22 cellular contexts compared by ENCODE assay signal in the genomic region with DNA sequence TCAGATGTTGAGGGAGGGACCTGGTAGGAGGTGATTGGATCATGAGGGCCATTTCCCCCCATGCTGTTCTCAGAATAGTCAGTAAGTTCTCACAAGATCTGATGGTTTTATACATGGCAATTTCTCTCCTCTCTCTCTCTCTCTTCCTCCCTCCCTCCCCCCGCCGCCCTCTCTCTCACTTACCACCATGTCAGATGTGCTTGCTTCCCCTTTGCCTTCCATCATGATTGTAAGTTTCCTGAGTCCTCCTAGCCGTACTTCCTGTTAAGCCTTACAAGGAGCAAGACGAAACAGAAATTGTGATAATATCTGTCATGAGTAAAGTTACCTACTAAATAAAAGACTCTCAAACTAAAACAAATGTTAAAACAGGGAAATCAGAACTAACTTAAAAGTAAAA. TPM values are rescaled to one million over a fixed set of nuclear protein-coding genes. Genes with fewer than 3 reads are reported as not detected.
A peak's percentile ranks its signal among the peaks of the same experiment; 100 is the strongest.
DNase-seq lines count a peak whose midpoint lies in the region; ATAC-seq, FAIRE-seq and TF ChIP-seq lines count a peak whose summit lies in the region.
"Had no signal": no experiment of that assay in that cellular context is flagged by ENCODE, and none has a peak within 500 bp of the region (broad histone marks: within the 10 kb centered on the region; RNA-seq: fewer than 3 reads in every experiment).

No MANE protein-coding gene starts in this region.

- ATAC-seq in A549 = no peak
- ATAC-seq in left ventricle myocardium superior = peak; percentile 44
- ATAC-seq in HG03460 (IDR thresholded peaks at IDR 0.05; ENCODE audit: unreplicated experiment) = no peak
- ATAC-seq: activated CD8-positive, alpha-beta T cell treated with anti-CD3 and anti-CD28 coated beads for 36 hours had no signal

- POLR2A ChIA-PET in A549 (lab: Yijun Ruan, JAX) = no interaction called here

- no peak for TF ChIP-seq EP300 in A549 (IDR thresholded peaks at IDR 0.05)

- H3K4me3 ChIP-seq in A549 (no peak overlapping the region), OCI-LY3 (ENCODE audit: low read length) (no peak overlapping the region)
- H3K4me3 ChIP-seq: suprapubic skin had no signal

- no peak for FAIRE-seq in A549 (lab: Jason Lieb, UNC)
- FAIRE-seq in GM19239 (lab: Jason Lieb, UNC) = peak; percentile 44
- FAIRE-seq: RCC 7860 had no signal

- H3K27me3 ChIP-seq in OCI-LY3 (ENCODE audit: low read depth, low read length) = peaks cover 32% of the 10 kb centered on the region
- H3K27me3 ChIP-seq: suprapubic skin had no signal

- DNase-seq in A549 (ENCODE audit: low read depth in 1 of 2, low spot score in 1 of 2) (no peak), GM19239 (ENCODE audit: insufficient read length, low spot score) (no peak), left ventricle myocardium superior (no peak), T-helper 9 cell (no peak)
- no peak for DNase-seq in activated naive CD8-positive, alpha-beta T cell treated with anti-CD3 and anti-CD28 coated beads for 36 hours
- no peak for DNase-seq in stimulated activated CD4-positive, alpha-beta T cell treated with anti-CD3 and anti-CD28 coated beads, Interleukin-2, amount 100 ng/mL, for 48 hours
- DNase-seq: activated CD8-positive, alpha-beta T cell treated with anti-CD3 and anti-CD28 coated beads for 36 hours; activated naive CD4-positive, alpha-beta T cell treated with anti-CD3 and anti-CD28 coated beads for 36 hours; activated T-cell treated with anti-CD3 and anti-CD28 coated beads, Interleukin-2, amount 50 U/mL, for 24 hours; anterior cingulate cortex; CD4-positive, alpha-beta T cell; central memory CD4-positive, alpha-beta T cell; erythroblast; foreskin melanocyte; kidney glomerular epithelial cell; NCI-H69 had no signal

- H3K9ac ChIP-seq in OCI-LY3 (ENCODE audit: low read length) = no peak overlapping the region

- H2AFZ ChIP-seq in OCI-LY3 (ENCODE audit: low read depth, low read length) = 0 out of 2 replicates have a peak overlapping the region, but pooled peaks have one; percentile 39

- H3K27me3 Mint-ChIP-seq in activated naive CD8-positive, alpha-beta T cell treated with anti-CD3 and anti-CD28 coated beads for 36 hours = peaks cover 31% of the 10 kb centered on the region
- H3K27me3 Mint-ChIP-seq: activated CD8-positive, alpha-beta T cell treated with anti-CD3 and anti-CD28 coated beads for 36 hours had no signal

- H3K9me3 Mint-ChIP-seq in activated naive CD8-positive, alpha-beta T cell treated with anti-CD3 and anti-CD28 coated beads for 36 hours = no peaks in the 10 kb centered on the region
- H3K9me3 Mint-ChIP-seq: activated CD8-positive, alpha-beta T cell treated with anti-CD3 and anti-CD28 coated beads for 36 hours; activated naive CD4-positive, alpha-beta T cell treated with anti-CD3 and anti-CD28 coated beads for 36 hours; activated T-cell treated with anti-CD3 and anti-CD28 coated beads, Interleukin-2, amount 50 U/mL, for 24 hours; CD4-positive, alpha-beta T cell had no signal

- no peaks in the 10 kb centered on the region for H3K36me3 ChIP-seq in OCI-LY3 (replicated peaks; ENCODE audit: low read depth, low read length)
- H3K36me3 ChIP-seq: suprapubic skin had no signal

- no peaks in the 10 kb centered on the region for H4K20me1 ChIP-seq in OCI-LY3 (ENCODE audit: insufficient read depth, low read length)

- no peak for TF ChIP-seq POLR2A in A549 (IDR thresholded peaks at IDR 0.05; ENCODE audit: low read length)

- CTCF ChIA-PET in A549 (lab: Yijun Ruan, JAX) = no interaction called here

- TF ChIP-seq CTCF in A549 (IDR thresholded peaks at IDR 0.05) (no peak), OCI-LY3 (IDR thresholded peaks at IDR 0.05; ENCODE audit: low read depth, low read length) (no peak)

- no peaks in the 10 kb centered on the region for H3K4me1 Mint-ChIP-seq in activated naive CD8-positive, alpha-beta T cell treated with anti-CD3 and anti-CD28 coated beads for 36 hours

- no peaks in the 10 kb centered on the region for H3K79me2 ChIP-seq in OCI-LY3 (ENCODE audit: low read length)

- intact Hi-C loops in left ventricle myocardium superior (cut with micrococcal nuclease) = no loop called here

- H3K4me2 ChIP-seq in A549 (no peak overlapping the region), OCI-LY3 (ENCODE audit: low read length) (0 out of 2 replicates have a peak overlapping the region, but pooled peaks have one; percentile 3)

- H3K9me3 ChIP-seq in A549 (peaks cover 11% of the 10 kb centered on the region; the same call in 2 of the 3 replicates), OCI-LY3 (ENCODE audit: insufficient read depth, low read length) (no peaks in the 10 kb centered on the region)
- H3K9me3 ChIP-seq: suprapubic skin had no signal

- H3K4me1 ChIP-seq in A549 (peaks cover 31% of the 10 kb centered on the region), OCI-LY3 (ENCODE audit: low read length) (peaks cover 7% of the 10 kb centered on the region; the same call in 1 of the 2 replicates)
- H3K4me1 ChIP-seq: suprapubic skin had no signal

- WGBS in A549 (ENCODE audit: missing lambda C conversion rate) = 80% methylated on average over 4 of the region's 4 CpGs

- H3K4me3 Mint-ChIP-seq in activated naive CD8-positive, alpha-beta T cell treated with anti-CD3 and anti-CD28 coated beads for 36 hours = no peak overlapping the region
- H3K4me3 Mint-ChIP-seq: activated CD8-positive, alpha-beta T cell treated with anti-CD3 and anti-CD28 coated beads for 36 hours; activated naive CD4-positive, alpha-beta T cell treated with anti-CD3 and anti-CD28 coated beads for 36 hours; activated T-cell treated with anti-CD3 and anti-CD28 coated beads, Interleukin-2, amount 50 U/mL, for 24 hours; CD4-positive, alpha-beta T cell; mesothelial cell of epicardium had no signal

- no peaks in the 10 kb centered on the region for H3K36me3 Mint-ChIP-seq in activated naive CD8-positive, alpha-beta T cell treated with anti-CD3 and anti-CD28 coated beads for 36 hours
- H3K36me3 Mint-ChIP-seq: mesothelial cell of epicardium had no signal

- no peak overlapping the region for H3K27ac Mint-ChIP-seq in activated naive CD8-positive, alpha-beta T cell treated with anti-CD3 and anti-CD28 coated beads for 36 hours
- H3K27ac Mint-ChIP-seq: activated CD8-positive, alpha-beta T cell treated with anti-CD3 and anti-CD28 coated beads for 36 hours; activated naive CD4-positive, alpha-beta T cell treated with anti-CD3 and anti-CD28 coated beads for 36 hours; activated T-cell treated with anti-CD3 and anti-CD28 coated beads, Interleukin-2, amount 50 U/mL, for 24 hours; CD4-positive, alpha-beta T cell; mesothelial cell of epicardium had no signal

- peak overlapping the region; percentile 40 to 68; a peak in 4 of 6 replicates for H3K27ac ChIP-seq in A549
- no peak overlapping the region for H3K27ac ChIP-seq in OCI-LY3 (ENCODE audit: low read length)
- H3K27ac ChIP-seq: suprapubic skin had no signal

- no peak for TF ChIP-seq RAD21 in A549 (conservative IDR thresholded peaks at IDR 0.05 in 1 of 2, IDR thresholded peaks at IDR 0.05 in 1 of 2)

TF ChIP-seq in A549, 52 proteins besides CTCF, POLR2A, EP300 and RAD21:
- TF ChIP-seq EHMT2 (IDR thresholded peaks at IDR 0.05; ENCODE audit: low read depth) = no peak

RNA-seq across cellular contexts. Expression of a gene that starts 19.9 kb away (rescaled TPM):
- polyA plus RNA-seq in A549 (2011; rRNA removed) (0.49 and 0.61 TPM in 2 replicates), A549 (2017; fragmentation: RNase III; extraction: RNeasy Plus Mini Kit Qiagen cat#74134 plus additional on column Dnase treatment) (0.11 to 0.12 TPM in 2 of 3 replicates, not detected in the other)
- 0.12 TPM in 1 of 2 replicates, not detected in the other for polyA plus RNA-seq in A549 (2012; cell fraction: cytosol; rRNA removed)
- not detected in 2 replicates for polyA plus RNA-seq in A549 (2012; cell fraction: nucleus; rRNA removed)
- 0.62 TPM in 1 of 2 replicates, not detected in the other for polyA minus RNA-seq in A549 (2011; rRNA and poly(A)+ RNA removed)
- total RNA-seq in left ventricle myocardium superior = 0.64 TPM
- not detected for total RNA-seq in activated naive CD8-positive, alpha-beta T cell treated with anti-CD3 and anti-CD28 coated beads for 36 hours
- total RNA-seq: A673; activated CD8-positive, alpha-beta T cell treated with anti-CD3 and anti-CD28 coated beads for 36 hours; activated naive CD4-positive, alpha-beta T cell treated with anti-CD3 and anti-CD28 coated beads for 36 hours; CD4-positive, alpha-beta T cell had no signal
